ENCODE assay signal across 24 cellular contexts in the genomic region with DNA sequence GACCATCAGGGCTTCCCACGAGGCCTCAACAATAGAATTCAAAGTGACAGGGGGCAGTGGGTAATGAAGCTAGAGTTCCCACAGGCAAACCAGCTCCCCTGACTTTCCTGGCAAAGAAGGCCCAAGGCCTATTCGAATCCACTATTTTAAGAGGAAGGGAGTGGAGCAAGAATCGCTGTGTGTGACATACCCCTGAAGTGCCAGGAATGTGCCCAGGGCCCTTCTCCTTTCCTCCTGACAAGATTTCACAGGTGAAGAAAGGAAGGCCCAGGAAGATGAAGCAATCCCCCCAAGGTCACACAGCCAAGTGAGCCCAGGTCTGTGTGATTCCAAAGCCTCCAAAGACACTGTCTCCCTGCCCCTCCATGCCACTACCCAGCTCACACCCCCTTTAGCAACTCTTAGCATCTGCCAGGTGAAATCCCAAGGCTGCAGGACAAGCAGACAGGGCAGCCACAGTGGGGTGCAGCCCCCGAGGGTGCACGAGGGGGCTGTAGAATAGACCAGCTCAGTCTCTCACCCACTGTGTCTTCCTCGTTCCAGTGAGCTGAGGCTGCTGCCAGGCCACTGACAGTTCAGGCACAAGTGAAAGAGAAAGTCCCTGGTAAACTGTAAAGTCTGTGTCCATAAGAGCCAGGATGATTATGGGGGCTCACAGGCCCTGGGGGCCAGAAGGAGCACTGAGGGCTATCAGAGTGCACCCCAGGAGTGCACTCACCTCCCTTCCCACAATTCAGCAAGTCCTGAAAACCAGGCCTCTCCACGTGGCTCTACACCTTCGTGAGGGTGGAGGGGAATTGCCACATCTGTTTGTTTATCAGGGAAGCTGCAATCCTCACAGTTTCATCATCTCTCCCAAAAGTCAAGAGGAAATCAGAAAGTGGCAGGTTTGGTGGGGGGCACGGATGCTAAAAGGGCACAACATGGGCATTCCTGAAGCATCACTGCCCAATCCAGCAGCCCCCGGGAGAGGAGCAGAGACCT.
DNase-seq lines count a peak whose midpoint lies in the region; ATAC-seq, FAIRE-seq and TF ChIP-seq lines count a peak whose summit lies in the region.
"Had no signal": no experiment of that assay in that cellular context is flagged by ENCODE, and none has a peak within 500 bp of the region (broad histone marks: within the 10 kb centered on the region; RNA-seq: fewer than 3 reads in every experiment).

No MANE protein-coding gene starts in this region.

- no TSS peak for BruUV-seq in PC-3 (replicated peaks; lab: Mats Ljungman, UMichigan)

- no peak overlapping the region for H3K27ac Mint-ChIP-seq in activated naive CD8-positive, alpha-beta T cell treated with anti-CD3 and anti-CD28 coated beads, Interleukin-2, amount 10 ng/mL, durations not matched to agents 7 days and 5 days
- H3K27ac Mint-ChIP-seq in activated naive CD8-positive, alpha-beta T cell treated with anti-CD3 and anti-CD28 coated beads for 36 hours: no peak overlapping the region
- H3K27ac Mint-ChIP-seq in stimulated activated naive B cell treated with anti-CD40 and anti-IgM and Interleukin-4, amounts not matched to agents 10 μg/mL and 1 μg/mL and 100 μg/mL, for 72 hours: peak overlapping the region; percentile 37
- H3K27ac Mint-ChIP-seq: activated T-helper 2 cell treated with anti-CD3 and anti-CD28 coated beads, Interferon-gamma antibody, Interleukin-2, Interleukin-4, amounts not matched to agents 10 μg/mL and 5 μg/mL and 100 μg/mL, durations not matched to agents 14 hours and 24 hours and 36 hours; memory B cell; natural killer cell treated with Interleukin-12 subunit alpha and Interleukin-12 subunit beta and Interleukin-15 and Interleukin-18, amount 100 ng/mL, for 72 hours had no signal

- POLR2A ChIA-PET in activated naive CD8-positive, alpha-beta T cell treated with anti-CD3 and anti-CD28 coated beads, Interleukin-2, amount 10 ng/mL, durations not matched to agents 7 days and 5 days (lab: Charles Lee): no interaction called here
- POLR2A ChIA-PET in PC-3 (lab: Charles Lee; ENCODE audit: unreplicated experiment): no interaction called here

- in situ Hi-C loops in GM23248 (cut with MboI): no loop called here

- H3K27me3 Mint-ChIP-seq in activated naive CD8-positive, alpha-beta T cell treated with anti-CD3 and anti-CD28 coated beads, Interleukin-2, amount 10 ng/mL, durations not matched to agents 7 days and 5 days: peaks cover 2% of the 10 kb centered on the region
- no peaks in the 10 kb centered on the region for H3K27me3 Mint-ChIP-seq in activated naive CD8-positive, alpha-beta T cell treated with anti-CD3 and anti-CD28 coated beads for 36 hours
- peaks cover 45 to 65% of the 10 kb centered on the region in 2 donors for H3K27me3 Mint-ChIP-seq in stimulated activated naive B cell treated with anti-CD40 and anti-IgM and Interleukin-4, amounts not matched to agents 10 μg/mL and 1 μg/mL and 100 μg/mL, for 72 hours
- H3K27me3 Mint-ChIP-seq: CD4-positive, CD25-positive, alpha-beta regulatory T cell had no signal

- H3K27ac ChIP-seq in PC-3 (ENCODE audit: low read length) (no peak overlapping the region), GM23248 (no peak overlapping the region)
- H3K27ac ChIP-seq: adrenal gland, heart left ventricle, SJCRH30, tibial artery had no signal

- ATAC-seq in activated naive CD8-positive, alpha-beta T cell treated with anti-CD3 and anti-CD28 coated beads, Interleukin-2, amount 10 ng/mL, durations not matched to agents 7 days and 5 days (ENCODE audit: low read depth): peak; percentile 53
- ATAC-seq in PC-3 (peak; percentile 25; the same call in 1 of the 2 replicates), left lobe of liver (peak; percentile 72), HG03571 (IDR thresholded peaks at IDR 0.05; ENCODE audit: unreplicated experiment) (no peak)
- no peak for ATAC-seq in stimulated activated naive B cell treated with anti-CD40 and anti-IgM and Interleukin-4, amounts not matched to agents 10 μg/mL and 1 μg/mL and 100 μg/mL, for 72 hours (replicated peaks)
- ATAC-seq: heart left ventricle; natural killer cell treated with Interleukin-12 subunit alpha and Interleukin-12 subunit beta and Interleukin-15 and Interleukin-18, amount 100 ng/mL, for 72 hours had no signal

- H3K4me3 Mint-ChIP-seq in activated naive CD8-positive, alpha-beta T cell treated with anti-CD3 and anti-CD28 coated beads, Interleukin-2, amount 10 ng/mL, durations not matched to agents 7 days and 5 days: no peak overlapping the region
- H3K4me3 Mint-ChIP-seq in activated naive CD8-positive, alpha-beta T cell treated with anti-CD3 and anti-CD28 coated beads for 36 hours: no peak overlapping the region
- no peak overlapping the region for H3K4me3 Mint-ChIP-seq in stimulated activated naive B cell treated with anti-CD40 and anti-IgM and Interleukin-4, amounts not matched to agents 10 μg/mL and 1 μg/mL and 100 μg/mL, for 72 hours
- H3K4me3 Mint-ChIP-seq: CD4-positive, CD25-positive, alpha-beta regulatory T cell; H9; memory B cell; natural killer cell treated with Interleukin-12 subunit alpha and Interleukin-12 subunit beta and Interleukin-15 and Interleukin-18, amount 100 ng/mL, for 72 hours had no signal

- no peaks in the 10 kb centered on the region for H3F3A ChIP-seq in PC-3 (ENCODE audit: low read length, unreplicated experiment)
- no peaks in the 10 kb centered on the region for H3F3A ChIP-seq in GM23248 (ENCODE audit: insufficient read depth)

- no peak overlapping the region for H3K9ac ChIP-seq in PC-3 (ENCODE audit: low read length)
- no peak overlapping the region for H3K9ac ChIP-seq in GM23248

- no peaks in the 10 kb centered on the region for H4K20me1 ChIP-seq in PC-3 (ENCODE audit: low read length)
- no peaks in the 10 kb centered on the region for H4K20me1 ChIP-seq in GM23248 (ENCODE audit: insufficient read depth)

- WGBS in GM23248 (ENCODE audit: low coverage in 1 of 2, low lambda C conversion rate in 2 of 2, missing lambda C conversion rate in 2 of 2), 2 experiments: 65 to 79% methylated on average over 10 of the region's 10 CpGs

- H3K4me2 ChIP-seq in PC-3 (ENCODE audit: low read length) (no peak overlapping the region), GM23248 (ENCODE audit: unreplicated experiment) (no peak overlapping the region)

- H2AFZ ChIP-seq in PC-3 (ENCODE audit: low read length): no peak overlapping the region
- no peak overlapping the region for H2AFZ ChIP-seq in GM23248

- H3K4me1 Mint-ChIP-seq in activated naive CD8-positive, alpha-beta T cell treated with anti-CD3 and anti-CD28 coated beads, Interleukin-2, amount 10 ng/mL, durations not matched to agents 7 days and 5 days: peaks cover 6% of the 10 kb centered on the region
- peaks cover 5% of the 10 kb centered on the region for H3K4me1 Mint-ChIP-seq in activated naive CD8-positive, alpha-beta T cell treated with anti-CD3 and anti-CD28 coated beads for 36 hours
- peaks cover 0 to 6% of the 10 kb centered on the region in 2 donors for H3K4me1 Mint-ChIP-seq in stimulated activated naive B cell treated with anti-CD40 and anti-IgM and Interleukin-4, amounts not matched to agents 10 μg/mL and 1 μg/mL and 100 μg/mL, for 72 hours

- no peaks in the 10 kb centered on the region for H3K4me1 ChIP-seq in PC-3 (ENCODE audit: insufficient read depth, low read length)
- no peaks in the 10 kb centered on the region for H3K4me1 ChIP-seq in GM23248 (ENCODE audit: insufficient read depth)
- H3K4me1 ChIP-seq: SJCRH30, tibial artery had no signal

- H3K9me2 ChIP-seq in PC-3 (replicated peaks; ENCODE audit: low read length) (no peaks in the 10 kb centered on the region), GM23248 (ENCODE audit: insufficient read depth) (no peaks in the 10 kb centered on the region)

- H3K9me3 ChIP-seq in PC-3 (ENCODE audit: low read length): no peaks in the 10 kb centered on the region
- H3K9me3 ChIP-seq in GM23248 (ENCODE audit: low read depth): no peaks in the 10 kb centered on the region
- H3K9me3 ChIP-seq: adrenal gland, heart left ventricle, SJCRH30, tibial artery had no signal

- H3K36me3 ChIP-seq in PC-3 (ENCODE audit: low read depth, low read length) (no peaks in the 10 kb centered on the region), GM23248 (ENCODE audit: low read depth) (no peaks in the 10 kb centered on the region)
- H3K36me3 ChIP-seq: adrenal gland, heart left ventricle, SJCRH30, tibial artery had no signal

- intact Hi-C loops in PC-3 (cut with micrococcal nuclease): no loop called here

- H3K27me3 ChIP-seq in PC-3 (ENCODE audit: low read length) (no peaks in the 10 kb centered on the region), GM23248 (replicated peaks; ENCODE audit: insufficient read depth) (no peaks in the 10 kb centered on the region)
- H3K27me3 ChIP-seq: adrenal gland, heart left ventricle, SJCRH30 had no signal

- H3K79me2 ChIP-seq in PC-3 (ENCODE audit: low read length): no peaks in the 10 kb centered on the region
- H3K79me2 ChIP-seq in GM23248 (ENCODE audit: insufficient read depth): no peaks in the 10 kb centered on the region

- TF ChIP-seq CTCF in PC-3 (conservative IDR thresholded peaks at IDR 0.05; ENCODE audit: low read depth, low read length): no peak

- no peaks in the 10 kb centered on the region for H3K36me3 Mint-ChIP-seq in activated naive CD8-positive, alpha-beta T cell treated with anti-CD3 and anti-CD28 coated beads, Interleukin-2, amount 10 ng/mL, durations not matched to agents 7 days and 5 days
- H3K36me3 Mint-ChIP-seq in activated naive CD8-positive, alpha-beta T cell treated with anti-CD3 and anti-CD28 coated beads for 36 hours: no peaks in the 10 kb centered on the region
- no peaks in the 10 kb centered on the region for H3K36me3 Mint-ChIP-seq in stimulated activated naive B cell treated with anti-CD40 and anti-IgM and Interleukin-4, amounts not matched to agents 10 μg/mL and 1 μg/mL and 100 μg/mL, for 72 hours
- H3K36me3 Mint-ChIP-seq: CD4-positive, CD25-positive, alpha-beta regulatory T cell; memory B cell; natural killer cell treated with Interleukin-12 subunit alpha and Interleukin-12 subunit beta and Interleukin-15 and Interleukin-18, amount 100 ng/mL, for 72 hours had no signal

- no peak for FAIRE-seq in frontal cortex (lab: Jason Lieb, UNC)

- H3K9me3 Mint-ChIP-seq in activated naive CD8-positive, alpha-beta T cell treated with anti-CD3 and anti-CD28 coated beads, Interleukin-2, amount 10 ng/mL, durations not matched to agents 7 days and 5 days: no peaks in the 10 kb centered on the region
- no peaks in the 10 kb centered on the region for H3K9me3 Mint-ChIP-seq in activated naive CD8-positive, alpha-beta T cell treated with anti-CD3 and anti-CD28 coated beads for 36 hours
- no peaks in the 10 kb centered on the region for H3K9me3 Mint-ChIP-seq in stimulated activated naive B cell treated with anti-CD40 and anti-IgM and Interleukin-4, amounts not matched to agents 10 μg/mL and 1 μg/mL and 100 μg/mL, for 72 hours
- H3K9me3 Mint-ChIP-seq: activated T-helper 2 cell treated with anti-CD3 and anti-CD28 coated beads, Interferon-gamma antibody, Interleukin-2, Interleukin-4, amounts not matched to agents 10 μg/mL and 5 μg/mL and 100 μg/mL, durations not matched to agents 14 hours and 24 hours and 36 hours; CD4-positive, CD25-positive, alpha-beta regulatory T cell; H9; memory B cell; natural killer cell treated with Interleukin-12 subunit alpha and Interleukin-12 subunit beta and Interleukin-15 and Interleukin-18, amount 100 ng/mL, for 72 hours had no signal

- CTCF ChIA-PET in PC-3 (lab: Charles Lee): interaction anchor here (0.6 to 1.0 kb wide), 3 partner anchors 23 to 340 kb away, joined by 3 read pairs; no protein-coding TSS in a partner anchor

- no peak overlapping the region for H3K4me3 ChIP-seq in PC-3 (ENCODE audit: low read length)
- no peak overlapping the region for H3K4me3 ChIP-seq in GM23248
- H3K4me3 ChIP-seq: adrenal gland, heart left ventricle, SJCRH30, tibial artery had no signal

- DNase-seq in activated naive CD8-positive, alpha-beta T cell treated with anti-CD3 and anti-CD28 coated beads, Interleukin-2, amount 10 ng/mL, durations not matched to agents 7 days and 5 days: no peak
- no peak for DNase-seq in activated naive CD8-positive, alpha-beta T cell treated with anti-CD3 and anti-CD28 coated beads for 36 hours
- no peak for DNase-seq in PC-3
- peak; percentile 78 for DNase-seq in left lobe of liver (ENCODE audit: low spot score)
- no peak for DNase-seq in stimulated activated naive B cell treated with anti-CD40 and anti-IgM and Interleukin-4, amounts not matched to agents 10 μg/mL and 1 μg/mL and 100 μg/mL, for 72 hours
- no peak for DNase-seq in frontal cortex (ENCODE audit: low spot score in 2 of 2)
- DNase-seq in GM23248: no peak
- DNase-seq: activated CD4-positive, CD25-positive, alpha-beta regulatory T cell; activated CD8-positive, alpha-beta memory T cell treated with anti-CD3 and anti-CD28 coated beads for 24 hours; adrenal gland; caudate nucleus; CD4-positive, CD25-positive, alpha-beta regulatory T cell; DMS53; H9; NCI-H1092; NCI-H526 treated with DMSO at 0.1 percent for 48 hours; T-helper 2 cell; tibial artery had no signal

Comparison
In these comparisons a context has a peak if more than half of its experiments do, and no peak if none do; other contexts are left out.
1. ATAC-seq: peak in activated naive CD8-positive, alpha-beta T cell treated with anti-CD3 and anti-CD28 coated beads, Interleukin-2, amount 10 ng/mL, durations not matched to agents 7 days and 5 days (single experiment), PC-3 (single experiment) and left lobe of liver (single experiment); none in stimulated activated naive B cell treated with anti-CD40 and anti-IgM and Interleukin-4, amounts not matched to agents 10 μg/mL and 1 μg/mL and 100 μg/mL, for 72 hours (0 of 2) and HG03571 (single experiment).